Comparison of ENCODE assay signal across 8 cellular contexts in the genomic region with DNA sequence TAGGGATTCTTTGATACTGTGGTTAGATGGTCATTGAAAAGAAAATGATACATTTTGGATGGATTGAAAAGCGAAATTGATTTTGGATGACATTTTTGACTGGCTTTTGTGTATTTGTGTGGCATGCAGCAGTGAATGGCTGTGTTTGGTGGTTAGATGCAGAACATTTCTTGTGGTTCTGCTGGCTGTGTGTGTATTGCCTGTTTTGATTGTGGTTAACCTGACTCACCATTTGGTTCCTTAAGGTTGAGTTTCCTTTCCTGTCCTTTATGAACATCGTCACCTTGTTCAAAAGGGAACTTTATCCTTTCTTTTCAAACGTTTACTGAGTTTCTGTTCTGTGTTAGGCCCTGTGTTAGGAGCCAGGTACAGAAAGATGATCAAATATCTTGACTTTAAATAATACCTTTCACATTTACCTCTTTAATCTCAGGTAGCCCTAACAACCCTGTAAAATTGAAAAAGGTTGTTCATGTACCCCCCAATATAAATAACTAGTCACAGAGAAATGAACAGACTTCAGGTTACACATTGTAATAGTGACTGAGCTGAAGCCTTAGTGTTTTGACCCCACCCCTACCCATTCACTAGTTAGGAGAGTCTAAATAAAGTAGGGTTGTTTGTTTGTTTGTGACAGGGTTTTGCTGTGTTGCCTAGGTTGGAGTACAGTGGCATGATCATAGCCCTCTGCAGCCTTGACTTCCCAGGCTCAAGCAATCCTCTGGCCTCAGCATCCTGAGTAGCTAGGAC. TPM values are rescaled to one million over a fixed set of nuclear protein-coding genes. Genes with fewer than 3 reads are reported as not detected.
A peak's percentile ranks its signal among the peaks of the same experiment; 100 is the strongest.
DNase-seq lines count a peak whose midpoint lies in the region; TF ChIP-seq lines count a peak whose summit lies in the region.

No MANE protein-coding gene starts in this region.

- H3K4me2 ChIP-seq in KMS-11: peak overlapping the region; percentile 63

- no peak for TF ChIP-seq POLR2A in suprapubic skin (IDR thresholded peaks at IDR 0.05)

- H2AFZ ChIP-seq in KMS-11 (ENCODE audit: low read depth): no peak overlapping the region

- H3K4me1 ChIP-seq in KMS-11 (ENCODE audit: low read depth, poor library complexity, severe bottlenecking): peaks cover 36% of the 10 kb centered on the region
- H3K4me1 ChIP-seq in suprapubic skin: peaks cover 2% of the 10 kb centered on the region

- no peaks in the 10 kb centered on the region for H3K79me2 ChIP-seq in KMS-11 (ENCODE audit: insufficient read depth, low read depth)

- H3K27ac ChIP-seq in KMS-11: no peak overlapping the region
- H3K27ac ChIP-seq in suprapubic skin: no peak overlapping the region

- WGBS in suprapubic skin: 70% methylated on average over 3 of the region's 3 CpGs

- no peaks in the 10 kb centered on the region for H3K36me3 ChIP-seq in KMS-11 (ENCODE audit: insufficient read depth)
- H3K36me3 ChIP-seq in suprapubic skin: no peaks in the 10 kb centered on the region

- H3K9me3 ChIP-seq in suprapubic skin: no peaks in the 10 kb centered on the region

- H3K27me3 ChIP-seq in KMS-11 (ENCODE audit: insufficient read depth, low read depth): peaks cover 3% of the 10 kb centered on the region; the same call in 1 of the 2 replicates
- H3K27me3 ChIP-seq in suprapubic skin: no peaks in the 10 kb centered on the region

- no peak overlapping the region for H3K9ac ChIP-seq in KMS-11

- H3K4me3 ChIP-seq in KMS-11 (IDR thresholded peaks at IDR 0.05; ENCODE audit: insufficient read depth, low read depth, low read length) (no peak overlapping the region), suprapubic skin (no peak overlapping the region)

- DNase-seq in activated naive CD4-positive, alpha-beta T cell treated with Interleukin-2 at 50 U/mL for 16 hours: peak; percentile 16
- no peak for DNase-seq in activated naive CD4-positive, alpha-beta T cell (lab: John Stamatoyannopoulos, UW)
- DNase-seq in amniotic epithelial cell (ENCODE audit: low read depth): peak; percentile 91
- peak; percentile 40 for DNase-seq in stimulated activated CD4-positive, alpha-beta T cell treated with anti-CD3 and anti-CD28 coated beads, Interleukin-4, amount 100 ng/mL, for 24 hours
- no peak for DNase-seq in suprapubic skin (ENCODE audit: low spot score in 2 of 2)
- DNase-seq in DMS53 treated with DMSO at 0.1 percent for 48 hours (lab: John Stamatoyannopoulos, UW; ENCODE audit: unreplicated experiment): no peak
- DNase-seq in effector CD8-positive, alpha-beta T cell (lab: John Stamatoyannopoulos, UW): no peak

- TF ChIP-seq CTCF in KMS-11 (conservative IDR thresholded peaks at IDR 0.05; ENCODE audit: low read depth, low read length): no peak
- no peak for TF ChIP-seq CTCF in suprapubic skin (IDR thresholded peaks at IDR 0.05)

- peaks cover 11% of the 10 kb centered on the region; the same call in 1 of the 2 replicates for H4K20me1 ChIP-seq in KMS-11 (ENCODE audit: insufficient read depth)

- no peak for TF ChIP-seq EP300 in suprapubic skin (IDR thresholded peaks at IDR 0.05)

RNA-seq across cellular contexts. Expression of gene ANKS1A, which starts 23.8 kb away (rescaled TPM):
- 10 to 100 TPM; 24.7 to 34.6 (median 30.5) TPM for total RNA-seq in suprapubic skin

RNA-seq across cellular contexts. Expression of gene TAF11, which starts 25.0 kb away (rescaled TPM):
- total RNA-seq in suprapubic skin: 10 to 100 TPM; 16.9 to 33.9 (median 26.4) TPM

Comparison
In these comparisons a context has a peak if more than half of its experiments do, and no peak if none do; other contexts are left out.
1. DNase-seq: peak in activated naive CD4-positive, alpha-beta T cell treated with Interleukin-2 at 50 U/mL for 16 hours (single experiment), amniotic epithelial cell (single experiment) and stimulated activated CD4-positive, alpha-beta T cell treated with anti-CD3 and anti-CD28 coated beads, Interleukin-4, amount 100 ng/mL, for 24 hours (single experiment); none in activated naive CD4-positive, alpha-beta T cell (0 of 4), suprapubic skin (0 of 2), DMS53 treated with DMSO at 0.1 percent for 48 hours (single experiment) and effector CD8-positive, alpha-beta T cell (single experiment).